In genomic region chr1:161019767-161020572, GRCh38 we compare ENCODE assay signal across 8 cellular contexts. TPM values are rescaled to one million over a fixed set of nuclear protein-coding genes. Genes with fewer than 3 reads are reported as not detected.
A peak's percentile ranks its signal among the peaks of the same experiment; 100 is the strongest.
DNase-seq lines count a peak whose midpoint lies in the region; ATAC-seq and TF ChIP-seq lines count a peak whose summit lies in the region.

No MANE protein-coding gene starts in this region.

- H3K4me3 ChIP-seq in WI38 (ENCODE audit: low read depth, low read length): peak overlapping the region; percentile 42

- intact Hi-C loops in Right ventricle myocardium superior (cut with DNase I): no loop called here

- DNase-seq in COLO668 (lab: John Stamatoyannopoulos, UW; ENCODE audit: unreplicated experiment) (peak; percentile 32), Right ventricle myocardium superior (no peak), renal cortical epithelial cell (ENCODE audit: low read depth) (peak; percentile 36), mucosa of gallbladder (ENCODE audit: low spot score) (no peak), inferior parietal cortex (ENCODE audit: extremely low spot score) (no peak), occipital lobe (lab: John Stamatoyannopoulos, UW) (no peak)

- no peak for TF ChIP-seq CTCF in WI38 (IDR thresholded peaks at IDR 0.05; ENCODE audit: low read depth, low read length)

- ATAC-seq in HG02870 (IDR thresholded peaks at IDR 0.05; ENCODE audit: unreplicated experiment) (peak; percentile 6), Right ventricle myocardium superior (ENCODE audit: poor library complexity) (peak; percentile 8)

RNA-seq across cellular contexts. Expression of gene F11R, which starts 1.0 kb away (rescaled TPM):
- total RNA-seq in Right ventricle myocardium superior (10.1 TPM), renal cortical epithelial cell (145 and 248 TPM in 2 replicates), mucosa of gallbladder (173 TPM), occipital lobe (10.9 TPM)

RNA-seq across cellular contexts. Expression of gene TSTD1, which starts 18.8 kb away (rescaled TPM):
- total RNA-seq in Right ventricle myocardium superior: 9.3 TPM
- total RNA-seq in renal cortical epithelial cell: 45.1 and 106 TPM in 2 replicates
- 70.9 TPM for total RNA-seq in mucosa of gallbladder
- total RNA-seq in occipital lobe: 42.6 TPM

RNA-seq across cellular contexts. Expression of gene USF1, which starts 25.8 kb away (rescaled TPM):
- total RNA-seq in Right ventricle myocardium superior: 28.4 TPM
- 61.1 and 80.9 TPM in 2 replicates for total RNA-seq in renal cortical epithelial cell
- 58.8 TPM for total RNA-seq in mucosa of gallbladder
- 131 TPM for total RNA-seq in occipital lobe

RNA-seq across cellular contexts. Expression of gene ARHGAP30, which starts 49.7 kb away (rescaled TPM):
- total RNA-seq in Right ventricle myocardium superior (3.3 TPM), renal cortical epithelial cell (0.17 TPM in 1 of 2 replicates, not detected in the other), mucosa of gallbladder (16.2 TPM), occipital lobe (1.7 TPM)

Comparison
In these comparisons a context has a peak if more than half of its experiments do, and no peak if none do; other contexts are left out.
1. DNase-seq: peak in COLO668 (single experiment) and renal cortical epithelial cell (single experiment); none in Right ventricle myocardium superior (single experiment), mucosa of gallbladder (single experiment), inferior parietal cortex (single experiment) and occipital lobe (single experiment).
2. RNA of gene F11R, which starts 1.0 kb away (total RNA-seq): 173 TPM in mucosa of gallbladder (single experiment) and 145 to 248 TPM in renal cortical epithelial cell; 10.9 TPM in occipital lobe (single experiment) and 10.1 TPM in Right ventricle myocardium superior (single experiment); every median in the first group is over 10 times any median in the second.